13 cellular contexts compared by ENCODE assay signal in genomic region chr4:30847157-30847556, GRCh38.
"Had no signal": no experiment of that assay in that cellular context is flagged by ENCODE, and none has a peak within 500 bp of the region (broad histone marks: within the 10 kb centered on the region; RNA-seq: fewer than 3 reads in every experiment).

No MANE protein-coding gene starts in this region.

- H3K4me3 ChIP-seq: right lobe of liver, suprapubic skin, upper lobe of left lung had no signal

- DNase-seq: activated naive CD4-positive, alpha-beta T cell treated with anti-CD3 and anti-CD28 coated beads, Interleukin-2, amount 10 ng/mL, durations not matched to agents 7 days and 5 days; foreskin keratinocyte; midbrain; naive B cell; right lobe of liver; stimulated activated CD4-positive, alpha-beta T cell treated with anti-CD3 and anti-CD28 coated beads, Interleukin-12 subunit alpha, Interleukin-12 subunit beta, amount 100 ng/mL, for 4 hours; stimulated activated CD4-positive, alpha-beta T cell treated with anti-CD3 and anti-CD28 coated beads, Interleukin-2, amount 100 ng/mL, for 48 hours; stimulated activated CD8-positive, alpha-beta memory T cell treated with anti-CD3 and anti-CD28 coated beads, Interleukin-4, amount 100 ng/mL, for 48 hours; stimulated activated naive CD8-positive, alpha-beta T cell treated with anti-CD3 and anti-CD28 coated beads, Interleukin-15, Interleukin-2, amounts not matched to agents 100 U/mL and 50 U/mL, for 24 hours; upper lobe of left lung had no signal

- H3K27me3 ChIP-seq: foreskin keratinocyte, neutrophil, right lobe of liver, suprapubic skin, upper lobe of left lung had no signal

- H3K36me3 ChIP-seq: neutrophil, right lobe of liver, suprapubic skin, upper lobe of left lung had no signal

- ATAC-seq: foreskin keratinocyte; right lobe of liver; stimulated activated naive CD8-positive, alpha-beta T cell treated with anti-CD3 and anti-CD28 coated beads, Interleukin-15, Interleukin-2, amounts not matched to agents 100 U/mL and 50 U/mL, for 24 hours had no signal

- H3K4me3 Mint-ChIP-seq: activated naive CD4-positive, alpha-beta T cell treated with anti-CD3 and anti-CD28 coated beads, Interleukin-2, amount 10 ng/mL, durations not matched to agents 7 days and 5 days; naive B cell had no signal

- H3K36me3 Mint-ChIP-seq: activated naive CD4-positive, alpha-beta T cell treated with anti-CD3 and anti-CD28 coated beads, Interleukin-2, amount 10 ng/mL, durations not matched to agents 7 days and 5 days; naive B cell had no signal

- H3K9me3 ChIP-seq: neutrophil, right lobe of liver, suprapubic skin, upper lobe of left lung had no signal

- H3K27ac Mint-ChIP-seq: activated naive CD4-positive, alpha-beta T cell treated with anti-CD3 and anti-CD28 coated beads, Interleukin-2, amount 10 ng/mL, durations not matched to agents 7 days and 5 days; activated T-helper 2 cell treated with anti-CD3 and anti-CD28 coated beads, Interferon-gamma antibody, Interleukin-2, Interleukin-4, amounts not matched to agents 10 μg/mL and 5 μg/mL and 100 μg/mL, durations not matched to agents 14 hours and 24 hours and 36 hours; naive B cell had no signal

- H3K27me3 Mint-ChIP-seq: activated naive CD4-positive, alpha-beta T cell treated with anti-CD3 and anti-CD28 coated beads, Interleukin-2, amount 10 ng/mL, durations not matched to agents 7 days and 5 days; naive B cell had no signal

- H3K4me1 Mint-ChIP-seq: activated naive CD4-positive, alpha-beta T cell treated with anti-CD3 and anti-CD28 coated beads, Interleukin-2, amount 10 ng/mL, durations not matched to agents 7 days and 5 days; naive B cell had no signal

- H3K4me1 ChIP-seq: foreskin keratinocyte, right lobe of liver, suprapubic skin, upper lobe of left lung had no signal

- H3K27ac ChIP-seq: foreskin keratinocyte, neutrophil, right lobe of liver, suprapubic skin, upper lobe of left lung had no signal
